In genomic region chr17:20259668-20260067, GRCh38 we compare ENCODE assay signal across 24 cellular contexts.
A peak's percentile ranks its signal among the peaks of the same experiment; 100 is the strongest.
DNase-seq lines count a peak whose midpoint lies in the region; ATAC-seq, FAIRE-seq and TF ChIP-seq lines count a peak whose summit lies in the region.
"Had no signal": no experiment of that assay in that cellular context is flagged by ENCODE, and none has a peak within 500 bp of the region (broad histone marks: within the 10 kb centered on the region; RNA-seq: fewer than 3 reads in every experiment).

No MANE protein-coding gene starts in this region.

- no peaks in the 10 kb centered on the region for H3K9me2 ChIP-seq in PC-3 (replicated peaks; ENCODE audit: low read length)

- H3K27ac Mint-ChIP-seq in neural progenitor cell, result peak overlapping the region; percentile 39
- H3K27ac Mint-ChIP-seq: B cell; CD4-positive, alpha-beta T cell; CD8-positive, alpha-beta T cell had no signal

- H4K20me1 ChIP-seq in HepG2 (ENCODE audit: insufficient read depth, low read length) (no peaks in the 10 kb centered on the region), PC-3 (ENCODE audit: low read length) (no peaks in the 10 kb centered on the region), neural progenitor cell (ENCODE audit: low read depth) (no peaks in the 10 kb centered on the region)

- H3F3A ChIP-seq in PC-3 (ENCODE audit: low read length, unreplicated experiment) (no peaks in the 10 kb centered on the region), neural progenitor cell (ENCODE audit: low read depth) (no peaks in the 10 kb centered on the region)

- intact Hi-C loops in HepG2 (cut with micrococcal nuclease; ENCODE audit: unreplicated experiment) (no loop called here), right lobe of liver (cut with DNase I) (no loop called here), PC-3 (cut with micrococcal nuclease) (no loop called here), dorsolateral prefrontal cortex (cut with DNase I) (loop anchor here in 1 of 2 donors (5.0 kb wide), 1 partner anchor 53 kb away; no protein-coding TSS in a partner anchor)

- H3K4me2 ChIP-seq in HepG2 (ENCODE audit: low read depth, low read length) (no peak overlapping the region), PC-3 (ENCODE audit: low read length) (no peak overlapping the region), neural progenitor cell (no peak overlapping the region)
- H3K4me2 ChIP-seq: BLaER1 treated with 17β-estradiol and CSF1 and Interleukin-3, amounts not matched to agents 10 nM and 100 nM had no signal

- BruUV-seq in HepG2 (replicated peaks; lab: Mats Ljungman, UMichigan) (no TSS peak), PC-3 (replicated peaks; lab: Mats Ljungman, UMichigan) (no TSS peak)

- FAIRE-seq in HepG2 (lab: Jason Lieb, UNC), result no peak
- FAIRE-seq: A204.1, D721Med, GM12878, GM12892, GM18507 had no signal

- H3K4me3 ChIP-seq in HepG2 (replicated peaks in 1 of 3; ENCODE audit: insufficient read depth in 1 of 3, low read depth in 2 of 3, low read length in 3 of 3) (no peak overlapping the region), right lobe of liver (no peak overlapping the region), PC-3 (ENCODE audit: low read length) (no peak overlapping the region), neural progenitor cell (no peak overlapping the region), dorsolateral prefrontal cortex (no peak overlapping the region)
- H3K4me3 ChIP-seq: BLaER1 treated with 17β-estradiol and CSF1 and Interleukin-3, amounts not matched to agents 10 nM and 100 nM; GM12878 had no signal

- H3K27ac ChIP-seq in HepG2 (ENCODE audit: extremely low read length, insufficient read depth, low read length) (no peak overlapping the region), right lobe of liver (no peak overlapping the region), PC-3 (ENCODE audit: low read length) (no peak overlapping the region), neural progenitor cell (no peak overlapping the region), dorsolateral prefrontal cortex (peak overlapping the region in 15 of 59 donors; percentile 7 to 73 (median 49))
- H3K27ac ChIP-seq: BLaER1 treated with 17β-estradiol and CSF1 and Interleukin-3, amounts not matched to agents 10 nM and 100 nM; C4-2B had no signal

- H3K9ac ChIP-seq in HepG2 (ENCODE audit: insufficient read depth, low read depth, low read length) (no peak overlapping the region), PC-3 (ENCODE audit: low read length) (no peak overlapping the region), neural progenitor cell (no peak overlapping the region)
- H3K9ac ChIP-seq: BLaER1 treated with 17β-estradiol and CSF1 and Interleukin-3, amounts not matched to agents 10 nM and 100 nM had no signal

- POLR2A ChIA-PET in HepG2 (lab: Yijun Ruan, JAX) (no interaction called here), PC-3 (lab: Charles Lee; ENCODE audit: unreplicated experiment) (no interaction called here)

- in situ Hi-C loops in HepG2 (cut with HindIII; ENCODE audit: extremely low pct_ligation_motif_present, low pct_unique_long_range_greater_than_20kb), result no loop called here

- H3K79me2 ChIP-seq in HepG2 (ENCODE audit: insufficient read depth, low read length), result no peaks in the 10 kb centered on the region
- no peaks in the 10 kb centered on the region for H3K79me2 ChIP-seq in PC-3 (ENCODE audit: low read length)
- H3K79me2 ChIP-seq in neural progenitor cell (ENCODE audit: low read depth), result no peaks in the 10 kb centered on the region

- no peak overlapping the region for H3K4me3 Mint-ChIP-seq in neural progenitor cell
- H3K4me3 Mint-ChIP-seq: B cell; CD4-positive, alpha-beta T cell; CD8-positive, alpha-beta T cell had no signal

- peaks cover 35% of the 10 kb centered on the region for H3K4me1 Mint-ChIP-seq in neural progenitor cell
- H3K4me1 Mint-ChIP-seq: B cell had no signal

- peaks cover 11% of the 10 kb centered on the region for H3K9me3 Mint-ChIP-seq in neural progenitor cell

- TF ChIP-seq POLR2A in HepG2 (IDR thresholded peaks at IDR 0.05; ENCODE audit: insufficient read depth in 1 of 2, low read depth in 2 of 2, low read length in 2 of 2), result no peak
- no peak for TF ChIP-seq POLR2A in right lobe of liver (IDR thresholded peaks at IDR 0.05)

- DNase-seq in HepG2 (ENCODE audit: low spot score) (no peak), right lobe of liver (no peak), PC-3 (peak; percentile 17), neural progenitor cell (ENCODE audit: low spot score) (no peak), mucosa of gallbladder (ENCODE audit: low spot score) (no peak), dorsolateral prefrontal cortex (no peak)
- DNase-seq: 8988T; AML-193; Caco-2; Calu3; CD4-positive, alpha-beta T cell; CD8-positive, alpha-beta T cell; DMS79; DND-41; EL; GDM1 had no signal

- H3K27me3 Mint-ChIP-seq in neural progenitor cell (ENCODE audit: insufficient read depth, low read depth), result no peaks in the 10 kb centered on the region
- H3K27me3 Mint-ChIP-seq: B cell; CD4-positive, alpha-beta T cell had no signal

- no peak for ATAC-seq in HepG2
- ATAC-seq in right lobe of liver, result no peak
- ATAC-seq in PC-3, result peak; percentile 65
- ATAC-seq: CD8-positive, alpha-beta T cell; GM12878 had no signal

- H3K9me3 ChIP-seq in HepG2 (ENCODE audit: low read length) (no peaks in the 10 kb centered on the region), right lobe of liver (no peaks in the 10 kb centered on the region), PC-3 (ENCODE audit: low read length) (no peaks in the 10 kb centered on the region), neural progenitor cell (ENCODE audit: low read depth) (no peaks in the 10 kb centered on the region)
- H3K9me3 ChIP-seq: Caco-2 had no signal

- H3K4me1 ChIP-seq in HepG2 (ENCODE audit: insufficient read depth, low read length), result no peaks in the 10 kb centered on the region
- no peaks in the 10 kb centered on the region for H3K4me1 ChIP-seq in right lobe of liver
- H3K4me1 ChIP-seq in PC-3 (ENCODE audit: insufficient read depth, low read length), result no peaks in the 10 kb centered on the region
- H3K4me1 ChIP-seq in neural progenitor cell, result no peaks in the 10 kb centered on the region
- H3K4me1 ChIP-seq: BLaER1 treated with 17β-estradiol and CSF1 and Interleukin-3, amounts not matched to agents 10 nM and 100 nM; Caco-2 had no signal

- no peak overlapping the region for H2AFZ ChIP-seq in HepG2 (ENCODE audit: low read length)
- H2AFZ ChIP-seq in PC-3 (ENCODE audit: low read length), result no peak overlapping the region
- no peak overlapping the region for H2AFZ ChIP-seq in neural progenitor cell (replicated peaks)

- H3K36me3 ChIP-seq in HepG2 (replicated peaks in 1 of 2; ENCODE audit: control insufficient read depth in 1 of 2, insufficient read depth in 2 of 2, low read length in 2 of 2), result no peaks in the 10 kb centered on the region
- no peaks in the 10 kb centered on the region for H3K36me3 ChIP-seq in right lobe of liver
- H3K36me3 ChIP-seq in PC-3 (ENCODE audit: low read depth, low read length), result peaks cover 8% of the 10 kb centered on the region; the same call in 1 of the 2 replicates
- no peaks in the 10 kb centered on the region for H3K36me3 ChIP-seq in neural progenitor cell

- TF ChIP-seq CTCF in HepG2 (CRISPR knock-in tag; IDR thresholded peaks at IDR 0.05) (no peak), right lobe of liver (IDR thresholded peaks at IDR 0.05) (no peak), PC-3 (conservative IDR thresholded peaks at IDR 0.05; ENCODE audit: low read depth, low read length) (no peak), neural progenitor cell (IDR thresholded peaks at IDR 0.05) (no peak), dorsolateral prefrontal cortex (IDR thresholded peaks at IDR 0.05 in 54 of 56, conservative IDR thresholded peaks at IDR 0.05 in 2 of 56; ENCODE audit: low read depth in 1 of 56, partially characterized antibody in 56 of 56) (no peak)

- WGBS in HepG2 (ENCODE audit: low lambda C conversion rate), result 92% methylated on average over 4 of the region's 4 CpGs
- 82% methylated on average over 4 of the region's 4 CpGs for WGBS in right lobe of liver (ENCODE audit: insufficient coverage, low coverage, low lambda C conversion rate, missing lambda C conversion rate)

- H3K36me3 Mint-ChIP-seq in neural progenitor cell, result peaks cover 42% of the 10 kb centered on the region

- CTCF ChIA-PET in HepG2 (lab: Yijun Ruan, JAX; ENCODE audit: low intra/inter-chr PET ratio, low total read pairs) (no interaction called here), PC-3 (lab: Charles Lee) (no interaction called here)

- H3K27me3 ChIP-seq in HepG2 (ENCODE audit: control insufficient read depth in 1 of 2, insufficient read depth in 2 of 2, low read length in 2 of 2) (no peaks in the 10 kb centered on the region), right lobe of liver (no peaks in the 10 kb centered on the region), PC-3 (ENCODE audit: low read length) (no peaks in the 10 kb centered on the region), neural progenitor cell (no peaks in the 10 kb centered on the region), dorsolateral prefrontal cortex (no peaks in the 10 kb centered on the region)
- H3K27me3 ChIP-seq: BLaER1 treated with 17β-estradiol and CSF1 and Interleukin-3, amounts not matched to agents 10 nM and 100 nM had no signal

- TF ChIP-seq EP300 in HepG2 (IDR thresholded peaks at IDR 0.05; ENCODE audit: low read depth in 2 of 2, low read length in 2 of 2) (no peak), HepG2 (CRISPR knock-in tag; IDR thresholded peaks at IDR 0.05; ENCODE audit: borderline replicate concordance) (no peak)

- TF ChIP-seq RAD21 in HepG2 (CRISPR knock-in tag; IDR thresholded peaks at IDR 0.05), result no peak

TF ChIP-seq in HepG2, 621 proteins besides CTCF, POLR2A, EP300 and RAD21:
- TF ChIP-seq NFATC3 (CRISPR knock-in tag; IDR thresholded peaks at IDR 0.05) (no peak), TEAD2 (CRISPR knock-in tag; IDR thresholded peaks at IDR 0.05) (no peak), FOXA1 (IDR thresholded peaks at IDR 0.05) (peak; percentile 86), FOXA1 (CRISPR knock-in tag; IDR thresholded peaks at IDR 0.05) (no peak), TOPORS (CRISPR knock-in tag; IDR thresholded peaks at IDR 0.05) (no peak), IRF9 (CRISPR knock-in tag; IDR thresholded peaks at IDR 0.05; ENCODE audit: borderline replicate concordance) (no peak)
